ENCODE assay signal across 9 cellular contexts in the genomic region with DNA sequence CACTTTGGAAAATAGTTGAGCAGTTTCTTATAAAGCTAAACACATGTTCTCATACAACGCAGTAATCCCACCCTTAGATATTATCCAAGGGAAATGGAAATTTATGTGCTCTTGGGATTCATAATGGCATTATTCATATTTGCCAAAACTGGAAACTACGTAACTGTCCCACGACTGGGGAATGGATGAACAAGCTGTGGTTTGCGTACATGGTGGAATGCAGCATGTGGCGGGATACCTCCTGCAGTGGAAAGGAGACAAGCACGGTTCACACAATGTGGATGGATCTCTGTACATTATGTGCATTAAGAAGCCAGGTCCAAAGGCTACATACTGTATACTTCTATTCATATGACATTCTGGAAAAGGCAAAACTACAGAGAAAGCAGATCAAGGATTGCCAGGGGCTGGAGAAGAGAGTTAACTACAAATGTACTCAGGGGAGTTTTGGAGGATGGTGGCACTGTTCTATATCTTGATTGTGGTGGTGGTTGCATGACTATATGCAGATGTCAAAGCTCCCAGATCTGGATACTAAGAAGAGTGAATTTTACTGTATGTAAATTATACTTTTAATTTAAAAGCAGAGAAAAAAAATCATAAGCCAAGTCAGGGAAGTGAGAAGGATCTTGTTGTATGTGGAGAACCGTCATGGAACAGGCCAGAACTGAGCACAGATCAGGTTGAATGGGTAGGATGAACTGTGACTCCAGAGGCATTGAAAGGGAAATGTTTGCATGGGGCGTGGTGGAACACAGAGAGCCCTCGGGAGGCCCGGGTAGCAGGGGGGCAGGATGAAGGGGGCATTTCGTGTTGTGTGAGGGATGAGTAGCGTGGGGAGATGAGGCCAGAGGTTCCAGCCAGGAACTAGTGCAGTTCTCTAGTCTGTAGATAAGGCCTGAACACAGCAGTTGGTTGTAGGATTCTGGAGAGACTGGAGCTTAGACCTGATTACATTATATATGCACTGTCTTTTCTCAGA.
DNase-seq lines count a peak whose midpoint lies in the region; ATAC-seq and TF ChIP-seq lines count a peak whose summit lies in the region.
"Had no signal": no experiment of that assay in that cellular context is flagged by ENCODE, and none has a peak within 500 bp of the region (broad histone marks: within the 10 kb centered on the region; RNA-seq: fewer than 3 reads in every experiment).

No MANE protein-coding gene starts in this region.

- H3K4me1 ChIP-seq in IMR-90 (ENCODE audit: control insufficient read depth, insufficient read depth, low read length) (peaks cover 16% of the 10 kb centered on the region), smooth muscle cell (ENCODE audit: low read depth) (peaks cover 37% of the 10 kb centered on the region)

- H4K8ac ChIP-seq in IMR-90 (ENCODE audit: low read depth in 2 of 2, low read length in 2 of 2), result no peak overlapping the region

- H3K79me1 ChIP-seq in IMR-90 (ENCODE audit: low read depth in 1 of 2, low read length in 2 of 2), result peaks cover 48 to 86% of the 10 kb centered on the region in 2 experiments

- WGBS in IMR-90 (ENCODE audit: extremely low coverage in 2 of 2, insufficient read length in 1 of 2), 2 experiments, result 55% methylated on average over 5 of the region's 12 CpGs; no CpG with 5 or more reads in 1 of the 2 experiments
- 61% methylated on average over 12 of the region's 12 CpGs for WGBS in smooth muscle cell (ENCODE audit: low lambda C conversion rate)

- no peak overlapping the region for H3K14ac ChIP-seq in IMR-90 (replicated peaks; ENCODE audit: low read depth, low read length)

- no peak overlapping the region for H4K5ac ChIP-seq in IMR-90 (ENCODE audit: low read depth, low read length)

- no peak for TF ChIP-seq RAD21 in IMR-90 (IDR thresholded peaks at IDR 0.05; ENCODE audit: low read length)

- peaks cover 92% of the 10 kb centered on the region for H3K79me2 ChIP-seq in smooth muscle cell (ENCODE audit: low read depth)

- H3K9me1 ChIP-seq in IMR-90 (ENCODE audit: insufficient read depth, low read length), result peaks cover 12% of the 10 kb centered on the region

- H3K23ac ChIP-seq in IMR-90 (ENCODE audit: low read depth, low read length), result no peak overlapping the region

- no peak overlapping the region for H2AFZ ChIP-seq in IMR-90 (replicated peaks; ENCODE audit: low read length, poor library complexity)
- H2AFZ ChIP-seq in smooth muscle cell (ENCODE audit: low read depth), result no peak overlapping the region

- H3K9me3 ChIP-seq in IMR-90 (ENCODE audit: control insufficient read depth, insufficient read depth, low read length) (no peaks in the 10 kb centered on the region), smooth muscle cell (replicated peaks; ENCODE audit: low read depth) (no peaks in the 10 kb centered on the region)

- no TSS peak for BruUV-seq in IMR-90 (replicated peaks; lab: Mats Ljungman, UMichigan)

- H3K9ac ChIP-seq in IMR-90 (ENCODE audit: low read depth, low read length), result no peak overlapping the region
- no peak overlapping the region for H3K9ac ChIP-seq in smooth muscle cell (ENCODE audit: low read depth)

- no peak overlapping the region for H2BK5ac ChIP-seq in IMR-90 (ENCODE audit: low read depth, low read length, poor library complexity, severe bottlenecking)

- H3K4me2 ChIP-seq in IMR-90 (ENCODE audit: low read depth, low read length) (no peak overlapping the region), smooth muscle cell (peak overlapping the region; percentile 44)

- H2BK120ac ChIP-seq in IMR-90 (ENCODE audit: low read depth, low read length), result no peak overlapping the region

- peaks cover 6% of the 10 kb centered on the region for H3F3A ChIP-seq in smooth muscle cell (ENCODE audit: low read depth)

- H2AK5ac ChIP-seq in IMR-90 (ENCODE audit: low read depth, low read length), result no peak overlapping the region

- POLR2A ChIA-PET in IMR-90 (lab: Charles Lee; ENCODE audit: unreplicated experiment), result no interaction called here

- H3K27ac ChIP-seq in IMR-90 (ENCODE audit: insufficient read depth, low read length) (no peak overlapping the region), smooth muscle cell (ENCODE audit: low read depth) (peak overlapping the region; percentile 28)

- H4K91ac ChIP-seq in IMR-90 (ENCODE audit: insufficient read depth, low read depth, low read length), result no peak overlapping the region

- no peak overlapping the region for H2AK9ac ChIP-seq in IMR-90 (replicated peaks; ENCODE audit: low read depth, low read length, poor library complexity)

- DNase-seq in IMR-90 (no peak), RPMI7951 (ENCODE audit: low read depth) (peak; percentile 8), Right ventricle myocardium superior (peak; percentile 43), smooth muscle cell (lab: John Stamatoyannopoulos, UW; ENCODE audit: unreplicated experiment) (no peak), cerebellum (ENCODE audit: low spot score) (no peak), cerebellar cortex (ENCODE audit: low spot score) (no peak)
- DNase-seq: immature natural killer cell, NCI-H226 had no signal

- H3K18ac ChIP-seq in IMR-90 (ENCODE audit: low read depth, low read length), result no peak overlapping the region

- dilution Hi-C loops in IMR-90 (cut with HindIII; ENCODE audit: low sequenced_read_pairs, unreplicated experiment), result no loop called here

- in situ Hi-C loops in IMR-90 (cut with MboI; ENCODE audit: low sequenced_read_pairs), result no loop called here

- no peak overlapping the region for H2BK15ac ChIP-seq in IMR-90 (ENCODE audit: low read depth, low read length)

- CTCF ChIA-PET in IMR-90 (lab: Yijun Ruan, JAX), result interaction anchor here (0.7 kb wide), 1 partner anchor 12 kb away, joined by 3 read pairs; no protein-coding TSS in a partner anchor

- ATAC-seq in IMR-90 (ENCODE audit: low read depth), result peak; percentile 7; the same call in 1 of the 2 replicates
- peak; percentile 28 for ATAC-seq in Right ventricle myocardium superior (ENCODE audit: poor library complexity)
- no peak for ATAC-seq in GM21360 (IDR thresholded peaks at IDR 0.05; ENCODE audit: unreplicated experiment)

- H3K36me3 ChIP-seq in IMR-90 (ENCODE audit: control insufficient read depth, insufficient read depth, low read length) (no peaks in the 10 kb centered on the region), smooth muscle cell (ENCODE audit: low read depth) (no peaks in the 10 kb centered on the region)

- no peak overlapping the region for H3K56ac ChIP-seq in IMR-90 (ENCODE audit: extremely low read depth, insufficient read depth, low read length)

- no peak for TF ChIP-seq POLR2A in IMR-90 (IDR thresholded peaks at IDR 0.05; ENCODE audit: low read depth, low read length)

- H3K4me3 ChIP-seq in IMR-90 (ENCODE audit: insufficient read depth, low read depth, low read length) (no peak overlapping the region), smooth muscle cell (no peak overlapping the region)

- H3K27me3 ChIP-seq in IMR-90 (ENCODE audit: control insufficient read depth, insufficient read depth, low read length) (no peaks in the 10 kb centered on the region), smooth muscle cell (ENCODE audit: low read depth) (no peaks in the 10 kb centered on the region)

- peaks cover 70% of the 10 kb centered on the region for H4K20me1 ChIP-seq in IMR-90 (ENCODE audit: insufficient read depth, low read length)
- H4K20me1 ChIP-seq in smooth muscle cell (ENCODE audit: low read depth), result peaks cover 88% of the 10 kb centered on the region

- TF ChIP-seq CTCF in IMR-90 (conservative IDR thresholded peaks at IDR 0.05; ENCODE audit: low read depth, low read length), result no peak
- no peak for TF ChIP-seq CTCF in smooth muscle cell (IDR thresholded peaks at IDR 0.05; ENCODE audit: borderline replicate concordance, insufficient read depth, poor library complexity, severe bottlenecking)

- H2BK20ac ChIP-seq in IMR-90 (ENCODE audit: low read depth, low read length), result no peak overlapping the region

- intact Hi-C loops in IMR-90 (cut with micrococcal nuclease) (no loop called here), Right ventricle myocardium superior (cut with DNase I) (no loop called here)

- no peak overlapping the region for H3K4ac ChIP-seq in IMR-90 (ENCODE audit: low read depth, low read length)

TF ChIP-seq in IMR-90, 13 proteins besides CTCF, POLR2A, EP300 and RAD21:
- no peak for TF ChIP-seq SMC3 (IDR thresholded peaks at IDR 0.05; ENCODE audit: low read depth, low read length)
- no peak for TF ChIP-seq MAZ (IDR thresholded peaks at IDR 0.05; ENCODE audit: borderline replicate concordance, low read depth, low read length)
- TF ChIP-seq, protein P1, sequence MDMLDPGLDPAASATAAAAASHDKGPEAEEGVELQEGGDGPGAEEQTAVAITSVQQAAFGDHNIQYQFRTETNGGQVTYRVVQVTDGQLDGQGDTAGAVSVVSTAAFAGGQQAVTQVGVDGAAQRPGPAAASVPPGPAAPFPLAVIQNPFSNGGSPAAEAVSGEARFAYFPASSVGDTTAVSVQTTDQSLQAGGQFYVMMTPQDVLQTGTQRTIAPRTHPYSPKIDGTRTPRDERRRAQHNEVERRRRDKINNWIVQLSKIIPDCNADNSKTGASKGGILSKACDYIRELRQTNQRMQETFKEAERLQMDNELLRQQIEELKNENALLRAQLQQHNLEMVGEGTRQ (IDR thresholded peaks at IDR 0.05; ENCODE audit: low read depth, low read length), result no peak
- TF ChIP-seq MXI1 (IDR thresholded peaks at IDR 0.05; ENCODE audit: borderline replicate concordance, low read depth, low read length), result no peak
- TF ChIP-seq, protein P2, sequence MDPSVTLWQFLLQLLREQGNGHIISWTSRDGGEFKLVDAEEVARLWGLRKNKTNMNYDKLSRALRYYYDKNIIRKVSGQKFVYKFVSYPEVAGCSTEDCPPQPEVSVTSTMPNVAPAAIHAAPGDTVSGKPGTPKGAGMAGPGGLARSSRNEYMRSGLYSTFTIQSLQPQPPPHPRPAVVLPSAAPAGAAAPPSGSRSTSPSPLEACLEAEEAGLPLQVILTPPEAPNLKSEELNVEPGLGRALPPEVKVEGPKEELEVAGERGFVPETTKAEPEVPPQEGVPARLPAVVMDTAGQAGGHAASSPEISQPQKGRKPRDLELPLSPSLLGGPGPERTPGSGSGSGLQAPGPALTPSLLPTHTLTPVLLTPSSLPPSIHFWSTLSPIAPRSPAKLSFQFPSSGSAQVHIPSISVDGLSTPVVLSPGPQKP (IDR thresholded peaks at IDR 0.05; ENCODE audit: borderline replicate concordance, low read depth, low read length), result no peak
- TF ChIP-seq BHLHE40 (IDR thresholded peaks at IDR 0.05; ENCODE audit: low read depth, low read length), result no peak
- no peak for TF ChIP-seq RFX5 (IDR thresholded peaks at IDR 0.05; ENCODE audit: low read depth, low read length)
- no peak for TF ChIP-seq NFE2L2 (IDR thresholded peaks at IDR 0.05; ENCODE audit: low read depth, low read length)
- TF ChIP-seq FOS (IDR thresholded peaks at IDR 0.05; ENCODE audit: low read depth, low read length), result no peak
- TF ChIP-seq CHD1 (IDR thresholded peaks at IDR 0.05; ENCODE audit: low read depth, low read length), result no peak

Comparison
In these comparisons a context has a peak if more than half of its experiments do, and no peak if none do; other contexts are left out.
1. DNase-seq: peak in RPMI7951 (single experiment) and Right ventricle myocardium superior (single experiment); none in IMR-90 (single experiment), smooth muscle cell (single experiment), cerebellum (single experiment) and cerebellar cortex (single experiment).